Comparison of ENCODE assay signal across 10 cellular contexts in genomic region chr14:68688872-68689371, GRCh38.
A peak's percentile ranks its signal among the peaks of the same experiment; 100 is the strongest.
DNase-seq lines count a peak whose midpoint lies in the region; ATAC-seq and TF ChIP-seq lines count a peak whose summit lies in the region.
"Had no signal": no experiment of that assay in that cellular context is flagged by ENCODE, and none has a peak within 500 bp of the region (broad histone marks: within the 10 kb centered on the region; RNA-seq: fewer than 3 reads in every experiment).

No MANE protein-coding gene starts in this region.

- TF ChIP-seq POLR2A in gastroesophageal sphincter (IDR thresholded peaks at IDR 0.05) (no peak), testis (IDR thresholded peaks at IDR 0.05) (no peak)

- H3K27me3 Mint-ChIP-seq in activated CD4-positive, alpha-beta memory T cell treated with anti-CD3 and anti-CD28 coated beads for 36 hours = no peaks in the 10 kb centered on the region
- no peaks in the 10 kb centered on the region for H3K27me3 Mint-ChIP-seq in activated CD4-positive, alpha-beta memory T cell treated with anti-CD3 and anti-CD28 coated beads, Interleukin-2, amount 10 ng/mL, durations not matched to agents 7 days and 5 days

- H3K9me3 Mint-ChIP-seq in activated CD4-positive, alpha-beta memory T cell treated with anti-CD3 and anti-CD28 coated beads for 36 hours = no peaks in the 10 kb centered on the region
- H3K9me3 Mint-ChIP-seq in activated CD4-positive, alpha-beta memory T cell treated with anti-CD3 and anti-CD28 coated beads, Interleukin-2, amount 10 ng/mL, durations not matched to agents 7 days and 5 days = no peaks in the 10 kb centered on the region

- peak in 1 of 4 experiments; percentile 11 for TF ChIP-seq CTCF in gastroesophageal sphincter (IDR thresholded peaks at IDR 0.05)
- TF ChIP-seq CTCF in testis (IDR thresholded peaks at IDR 0.05) = no peak

- H2BK120ac ChIP-seq in mesendoderm (ENCODE audit: low read depth, low read length) = no peak overlapping the region

- CTCF ChIA-PET in activated CD4-positive, alpha-beta memory T cell treated with anti-CD3 and anti-CD28 coated beads for 36 hours (lab: Charles Lee) = interaction anchor here (0.6 to 1.2 kb wide), 3 partner anchors 12 to 1132 kb away, joined by 3 read pairs; no protein-coding TSS in a partner anchor
- CTCF ChIA-PET in activated CD4-positive, alpha-beta memory T cell treated with anti-CD3 and anti-CD28 coated beads, Interleukin-2, amount 10 ng/mL, durations not matched to agents 7 days and 5 days (lab: Charles Lee) = interaction anchor here (1.3 to 1.6 kb wide), 2 partner anchors 22 to 92 kb away, joined by 3 read pairs; no protein-coding TSS in a partner anchor

- WGBS in gastroesophageal sphincter (ENCODE audit: low coverage in 1 of 2), 2 donors = 16 to 26% methylated on average over 5 to 9 of the region's 9 CpGs
- WGBS in testis, 2 donors = 39 to 58% methylated on average over 9 of the region's 9 CpGs
- WGBS in mesendoderm (ENCODE audit: extremely low coverage, insufficient coverage, low lambda C conversion rate) = no CpG with 5 or more reads among the region's 9 CpGs

- H3K9ac ChIP-seq in mesendoderm (ENCODE audit: low read length) = no peak overlapping the region
- H3K9ac ChIP-seq: parathyroid adenoma had no signal

- no peak for DNase-seq in activated CD4-positive, alpha-beta memory T cell treated with anti-CD3 and anti-CD28 coated beads for 36 hours
- DNase-seq in activated CD4-positive, alpha-beta memory T cell treated with anti-CD3 and anti-CD28 coated beads, Interleukin-2, amount 10 ng/mL, durations not matched to agents 7 days and 5 days = no peak
- DNase-seq in SJCRH30 = peak; percentile 35 to 42
- DNase-seq in testis = peak; percentile 43
- DNase-seq in NCI-H1105 (lab: John Stamatoyannopoulos, UW) = no peak
- DNase-seq in mesendoderm = no peak

- intact Hi-C loops in activated CD4-positive, alpha-beta memory T cell treated with anti-CD3 and anti-CD28 coated beads for 36 hours (cut with micrococcal nuclease) = loop anchor here (5.0 to 10.0 kb wide), 2 partner anchors 207 to 404 kb away; no protein-coding TSS in a partner anchor
- intact Hi-C loops in testis (cut with DNase I; ENCODE audit: low total_unique reads) = no loop called here

- POLR2A ChIA-PET in activated CD4-positive, alpha-beta memory T cell treated with anti-CD3 and anti-CD28 coated beads for 36 hours (lab: Charles Lee) = no interaction called here
- POLR2A ChIA-PET in activated CD4-positive, alpha-beta memory T cell treated with anti-CD3 and anti-CD28 coated beads, Interleukin-2, amount 10 ng/mL, durations not matched to agents 7 days and 5 days (lab: Charles Lee) = interaction anchor here (7.6 kb wide), 1 partner anchor 102 kb away, joined by 153 read pairs; the partner anchor contains the start of gene ZFP36L1

- no peaks in the 10 kb centered on the region for H3K79me2 ChIP-seq in mesendoderm (ENCODE audit: control insufficient read depth, insufficient read depth, low read length)
- H3K79me2 ChIP-seq: parathyroid adenoma had no signal

- H3K4me3 ChIP-seq in SJCRH30 (no peak overlapping the region), gastroesophageal sphincter (no peak overlapping the region), testis (no peak overlapping the region), mesendoderm (ENCODE audit: low read length) (no peak overlapping the region)
- H3K4me3 ChIP-seq: thoracic aorta had no signal

- peak overlapping the region; percentile 1 for H3K4me3 Mint-ChIP-seq in activated CD4-positive, alpha-beta memory T cell treated with anti-CD3 and anti-CD28 coated beads for 36 hours
- no peak overlapping the region for H3K4me3 Mint-ChIP-seq in activated CD4-positive, alpha-beta memory T cell treated with anti-CD3 and anti-CD28 coated beads, Interleukin-2, amount 10 ng/mL, durations not matched to agents 7 days and 5 days

- no peak overlapping the region for H2BK5ac ChIP-seq in mesendoderm (ENCODE audit: low read length)

- H3K9me3 ChIP-seq in SJCRH30 (replicated peaks) (no peaks in the 10 kb centered on the region), gastroesophageal sphincter (no peaks in the 10 kb centered on the region), testis (no peaks in the 10 kb centered on the region)
- H3K9me3 ChIP-seq: thoracic aorta had no signal

- H3K27ac ChIP-seq in SJCRH30 (no peak overlapping the region; the same call in 1 of the 2 replicates), gastroesophageal sphincter (peak overlapping the region in 3 of 4 donors; percentile 42 to 63 (median 50)), testis (no peak overlapping the region), mesendoderm (ENCODE audit: low read depth, low read length) (no peak overlapping the region)
- H3K27ac ChIP-seq: parathyroid adenoma, thoracic aorta had no signal

- H2AK5ac ChIP-seq in mesendoderm (ENCODE audit: low read length) = no peak overlapping the region

- H3K4ac ChIP-seq in mesendoderm (ENCODE audit: low read depth, low read length) = no peak overlapping the region

- no peak overlapping the region for H3K27ac Mint-ChIP-seq in activated CD4-positive, alpha-beta memory T cell treated with anti-CD3 and anti-CD28 coated beads for 36 hours
- H3K27ac Mint-ChIP-seq in activated CD4-positive, alpha-beta memory T cell treated with anti-CD3 and anti-CD28 coated beads, Interleukin-2, amount 10 ng/mL, durations not matched to agents 7 days and 5 days = no peak overlapping the region

- no peak for TF ChIP-seq EP300 in gastroesophageal sphincter (IDR thresholded peaks at IDR 0.05)

- H3K18ac ChIP-seq in mesendoderm (ENCODE audit: low read length) = no peak overlapping the region

- H3K4me1 Mint-ChIP-seq in activated CD4-positive, alpha-beta memory T cell treated with anti-CD3 and anti-CD28 coated beads for 36 hours (ENCODE audit: low read depth) = peaks cover 29% of the 10 kb centered on the region
- H3K4me1 Mint-ChIP-seq in activated CD4-positive, alpha-beta memory T cell treated with anti-CD3 and anti-CD28 coated beads, Interleukin-2, amount 10 ng/mL, durations not matched to agents 7 days and 5 days = peaks cover 31% of the 10 kb centered on the region

- no peak overlapping the region for H3K4me2 ChIP-seq in mesendoderm (ENCODE audit: low read length)

- ATAC-seq in gastroesophageal sphincter (no peak), GM19023 (IDR thresholded peaks at IDR 0.05; ENCODE audit: unreplicated experiment) (no peak)

- H3K27me3 ChIP-seq in SJCRH30 (no peaks in the 10 kb centered on the region), gastroesophageal sphincter (no peaks in the 10 kb centered on the region), testis (no peaks in the 10 kb centered on the region), mesendoderm (ENCODE audit: insufficient read depth, low read length, poor library complexity) (no peaks in the 10 kb centered on the region)

- H2BK15ac ChIP-seq in mesendoderm (replicated peaks; ENCODE audit: low read depth) = no peak overlapping the region

- no peak overlapping the region for H4K5ac ChIP-seq in mesendoderm (ENCODE audit: low read length)

- no peak overlapping the region for H3K23ac ChIP-seq in mesendoderm (ENCODE audit: low read length)

- no peaks in the 10 kb centered on the region for H3K36me3 Mint-ChIP-seq in activated CD4-positive, alpha-beta memory T cell treated with anti-CD3 and anti-CD28 coated beads for 36 hours
- no peaks in the 10 kb centered on the region for H3K36me3 Mint-ChIP-seq in activated CD4-positive, alpha-beta memory T cell treated with anti-CD3 and anti-CD28 coated beads, Interleukin-2, amount 10 ng/mL, durations not matched to agents 7 days and 5 days (ENCODE audit: low read depth)

- no peak overlapping the region for H4K8ac ChIP-seq in mesendoderm (ENCODE audit: low read depth, low read length)

- H3K79me1 ChIP-seq in mesendoderm (ENCODE audit: low read length) = no peaks in the 10 kb centered on the region

- H3K36me3 ChIP-seq in SJCRH30 (no peaks in the 10 kb centered on the region), gastroesophageal sphincter (no peaks in the 10 kb centered on the region), testis (ENCODE audit: low read depth, missing control alignments) (no peaks in the 10 kb centered on the region), mesendoderm (ENCODE audit: control insufficient read depth, insufficient read depth, low read length) (no peaks in the 10 kb centered on the region)
- H3K36me3 ChIP-seq: thoracic aorta had no signal

- no peak overlapping the region for H3K56ac ChIP-seq in mesendoderm (ENCODE audit: low read length)

- H3K4me1 ChIP-seq in SJCRH30 (peaks cover 53% of the 10 kb centered on the region), gastroesophageal sphincter (peaks cover 0 to 82% (median 25%) of the 10 kb centered on the region in 3 donors), testis (peaks cover 19% of the 10 kb centered on the region), mesendoderm (ENCODE audit: control insufficient read depth, low read depth, low read length) (peaks cover 3% of the 10 kb centered on the region)

Comparison
In these comparisons a context has a peak if more than half of its experiments do, and no peak if none do; other contexts are left out.
1. DNase-seq: peak in SJCRH30 (2 of 2) and testis (single experiment); none in activated CD4-positive, alpha-beta memory T cell treated with anti-CD3 and anti-CD28 coated beads for 36 hours (single experiment), activated CD4-positive, alpha-beta memory T cell treated with anti-CD3 and anti-CD28 coated beads, Interleukin-2, amount 10 ng/mL, durations not matched to agents 7 days and 5 days (single experiment), NCI-H1105 (single experiment) and mesendoderm (single experiment).
2. H3K27ac ChIP-seq: peak in gastroesophageal sphincter (3 of 4); none in SJCRH30 (single experiment), testis (0 of 2) and mesendoderm (single experiment).